In the genomic region with DNA sequence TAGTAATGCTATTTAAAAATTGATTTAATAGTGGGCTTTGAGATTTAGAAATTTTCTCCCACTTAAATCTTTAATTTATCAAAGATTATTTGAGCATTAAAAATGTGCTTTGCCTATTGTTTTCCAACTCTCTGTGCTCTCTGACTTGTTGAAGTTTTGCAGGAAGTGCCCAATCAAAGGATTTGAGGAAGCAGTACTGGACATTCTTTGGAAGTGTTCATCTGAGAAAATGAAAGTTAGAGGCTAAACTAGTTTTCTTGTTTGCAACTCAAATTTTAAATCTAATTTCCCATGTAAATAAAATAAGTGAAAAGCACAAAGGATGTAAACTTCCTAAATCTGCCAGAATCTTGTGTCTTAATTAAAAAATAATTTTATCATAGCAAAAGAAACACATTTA, we compare ENCODE assay signal across 30 cellular contexts.
A peak's percentile ranks its signal among the peaks of the same experiment; 100 is the strongest.
DNase-seq lines count a peak whose midpoint lies in the region; FAIRE-seq and TF ChIP-seq lines count a peak whose summit lies in the region.
"Had no signal": no experiment of that assay in that cellular context is flagged by ENCODE, and none has a peak within 500 bp of the region (broad histone marks: within the 10 kb centered on the region; RNA-seq: fewer than 3 reads in every experiment).

No MANE protein-coding gene starts in this region.

- H3K4me1 ChIP-seq in adipocyte (ENCODE audit: control insufficient read depth, insufficient read depth, low read length): peaks cover 3% of the 10 kb centered on the region
- no peaks in the 10 kb centered on the region for H3K4me1 ChIP-seq in thyroid gland

- H3K27ac ChIP-seq in thyroid gland: no peak overlapping the region
- H3K27ac ChIP-seq: dorsolateral prefrontal cortex, KMS-11, RWPE1, SK-N-MC, tibial nerve had no signal

- FAIRE-seq in urothelium cell line (lab: Jason Lieb, UNC): no peak
- FAIRE-seq: astrocyte, D721Med, GM12891 had no signal

- intact Hi-C loops in thyroid gland (cut with DNase I): no loop called here

- no peak overlapping the region for H3K9ac ChIP-seq in adipocyte (ENCODE audit: low read length)
- H3K9ac ChIP-seq: KMS-11 had no signal

- DNase-seq in GM03348 (ENCODE audit: low spot score) (peak; percentile 6), adipocyte (ENCODE audit: low read depth) (peak; percentile 52), glomerular endothelial cell (ENCODE audit: extremely low read depth, low read depth, low spot score) (peak; percentile 10), stromal cell of bone marrow (ENCODE audit: low read depth) (peak; percentile 4), thyroid gland (no peak), urothelium cell line (ENCODE audit: low spot score) (no peak), DMS 273 (lab: John Stamatoyannopoulos, UW; ENCODE audit: unreplicated experiment) (no peak)
- DNase-seq: activated CD4-positive, alpha-beta T cell treated with anti-CD3 and anti-CD28 coated beads for 4 hours; activated CD8-positive, alpha-beta memory T cell treated with anti-CD3 and anti-CD28 coated beads for 24 hours; activated effector memory CD4-positive, alpha-beta T cell treated with anti-CD3 and anti-CD28 coated beads, Interleukin-2, amount 50 U/mL, for 16 hours; activated naive CD8-positive, alpha-beta T cell treated with anti-CD3 and anti-CD28 coated beads for 36 hours; dorsolateral prefrontal cortex; left cardiac atrium; mesendoderm; MV-4-11; naive thymus-derived CD8-positive, alpha-beta T cell; NCI-H1436 treated with DMSO at 0.1 percent for 48 hours; NCI-H345; NCI-H774; stimulated activated CD4-positive, alpha-beta T cell treated with anti-CD3 and anti-CD28 coated beads, Interleukin-1b, Interleukin-23, amount 100 ng/mL, for 48 hours; stimulated activated CD8-positive, alpha-beta memory T cell treated with anti-CD3 and anti-CD28 coated beads, Interleukin-4, amount 100 ng/mL, for 48 hours; stimulated activated naive CD8-positive, alpha-beta T cell treated with anti-CD3 and anti-CD28 coated beads, Interleukin-15, amount 100 ng/mL, for 72 hours had no signal

- TF ChIP-seq POLR2A in thyroid gland (IDR thresholded peaks at IDR 0.05): no peak

- H3K4me3 ChIP-seq in adipocyte (ENCODE audit: low read length) (peak overlapping the region; percentile 19), thyroid gland (replicated peaks in 1 of 3) (peak overlapping the region in 1 of 3 donors; percentile 2)
- H3K4me3 ChIP-seq: dorsolateral prefrontal cortex, SK-N-MC, smooth muscle cell, tibial nerve had no signal

- H3K27me3 ChIP-seq in adipocyte (replicated peaks; ENCODE audit: control insufficient read depth, insufficient read depth, low read length) (no peaks in the 10 kb centered on the region), thyroid gland (no peaks in the 10 kb centered on the region)
- H3K27me3 ChIP-seq: dorsolateral prefrontal cortex, tibial nerve had no signal

- no peaks in the 10 kb centered on the region for H3K36me3 ChIP-seq in adipocyte (ENCODE audit: control insufficient read depth, insufficient read depth, low read length, severe bottlenecking)
- no peaks in the 10 kb centered on the region for H3K36me3 ChIP-seq in thyroid gland
- H3K36me3 ChIP-seq: tibial nerve had no signal

- H3K9me3 ChIP-seq in adipocyte (ENCODE audit: control insufficient read depth, low read length) (no peaks in the 10 kb centered on the region), thyroid gland (no peaks in the 10 kb centered on the region)
- H3K9me3 ChIP-seq: tibial nerve had no signal

- no peak for TF ChIP-seq CTCF in thyroid gland (IDR thresholded peaks at IDR 0.05)

Comparison
In these comparisons a context has a peak if more than half of its experiments do, and no peak if none do; other contexts are left out.
1. DNase-seq: peak in GM03348 (single experiment), adipocyte (single experiment), glomerular endothelial cell (single experiment) and stromal cell of bone marrow (single experiment); none in thyroid gland (0 of 2), urothelium cell line (single experiment) and DMS 273 (single experiment).